Comparison of ENCODE assay signal across 9 cellular contexts in genomic region chr9:37984672-37985611, GRCh38.
A peak's percentile ranks its signal among the peaks of the same experiment; 100 is the strongest.
DNase-seq lines count a peak whose midpoint lies in the region; ATAC-seq lines count a peak whose summit lies in the region.
"Had no signal": no experiment of that assay in that cellular context is flagged by ENCODE, and none has a peak within 500 bp of the region (broad histone marks: within the 10 kb centered on the region; RNA-seq: fewer than 3 reads in every experiment).

No MANE protein-coding gene starts in this region.

- ATAC-seq in HG03442 (IDR thresholded peaks at IDR 0.05; ENCODE audit: unreplicated experiment): no peak

- peaks cover 5% of the 10 kb centered on the region for H3K79me2 ChIP-seq in trophoblast cell (ENCODE audit: control insufficient read depth, insufficient read depth, low read length, poor library complexity)

- H3K9me3 ChIP-seq in HUES6 (ENCODE audit: control insufficient read depth, insufficient read depth, low read depth, low read length) (no peaks in the 10 kb centered on the region), trophoblast cell (ENCODE audit: insufficient read depth, low read depth, low read length) (no peaks in the 10 kb centered on the region)
- H3K9me3 ChIP-seq: Peyer's patch had no signal

- no peak overlapping the region for H4K12ac ChIP-seq in trophoblast cell (ENCODE audit: low read depth, low read length)

- no peak overlapping the region for H4K8ac ChIP-seq in trophoblast cell (ENCODE audit: low read depth, low read length)

- H2BK12ac ChIP-seq in trophoblast cell (ENCODE audit: low read length): no peak overlapping the region

- no peak overlapping the region for H2AFZ ChIP-seq in trophoblast cell (ENCODE audit: insufficient read depth, low read length, poor library complexity)

- H3K4me2 ChIP-seq in trophoblast cell (ENCODE audit: low read length): no peak overlapping the region

- no peak overlapping the region for H3K27ac ChIP-seq in HUES6 (ENCODE audit: low read depth, low read length)
- H3K27ac ChIP-seq in epithelial cell of prostate: peak overlapping the region; percentile 10
- peak overlapping the region; percentile 7 for H3K27ac ChIP-seq in trophoblast cell (ENCODE audit: low read depth, low read length)

- H3K27me3 ChIP-seq in HUES6 (ENCODE audit: control insufficient read depth, insufficient read depth, low read length): no peaks in the 10 kb centered on the region
- no peaks in the 10 kb centered on the region for H3K27me3 ChIP-seq in trophoblast cell (ENCODE audit: insufficient read depth, low read length)
- H3K27me3 ChIP-seq: Peyer's patch had no signal

- H3K14ac ChIP-seq in trophoblast cell (ENCODE audit: low read length): no peak overlapping the region

- no CpG with 5 or more reads among the region's 26 CpGs for WGBS in trophoblast cell (ENCODE audit: extremely low coverage, insufficient coverage, insufficient read length)

- peak; percentile 48 to 68 for DNase-seq in NOMO-1 (lab: John Stamatoyannopoulos, UW; ENCODE audit: unreplicated experiment in 2 of 2)
- DNase-seq in epithelial cell of prostate (ENCODE audit: low read depth, low spot score): no peak
- DNase-seq in trophoblast cell: no peak
- no peak for DNase-seq in globus pallidus (ENCODE audit: low spot score)
- DNase-seq in stimulated activated CD4-positive, alpha-beta T cell treated with anti-CD3 and anti-CD28 coated beads, Interleukin-12 subunit alpha, Interleukin-12 subunit beta, amount 100 ng/mL, for 4 hours: no peak
- DNase-seq in stimulated activated CD4-positive, alpha-beta T cell treated with anti-CD3 and anti-CD28 coated beads, Interleukin-4, amount 100 ng/mL, for 4 hours: no peak
- DNase-seq: Peyer's patch had no signal

- H3K36me3 ChIP-seq in HUES6 (ENCODE audit: control insufficient read depth, insufficient read depth, low read length): no peaks in the 10 kb centered on the region
- peaks cover 9 to 13% of the 10 kb centered on the region in 2 experiments for H3K36me3 ChIP-seq in trophoblast cell (ENCODE audit: control insufficient read depth in 1 of 2, insufficient read depth in 2 of 2, low read length in 2 of 2)
- H3K36me3 ChIP-seq: Peyer's patch had no signal

- no peak overlapping the region for H3K23ac ChIP-seq in trophoblast cell (ENCODE audit: low read length)

- H3K4ac ChIP-seq in trophoblast cell (ENCODE audit: low read depth, low read length): peak overlapping the region; percentile 3

- no peak overlapping the region for H2BK120ac ChIP-seq in trophoblast cell (ENCODE audit: insufficient read depth, low read length, poor library complexity)

- H3K4me1 ChIP-seq in HUES6 (ENCODE audit: control insufficient read depth, insufficient read depth, low read length) (peaks cover 6% of the 10 kb centered on the region; the same call in 1 of the 2 replicates), trophoblast cell (ENCODE audit: control insufficient read depth in 1 of 2, insufficient read depth in 2 of 2, low read length in 2 of 2) (peaks cover 27 to 33% of the 10 kb centered on the region in 2 experiments)

- peaks cover 7% of the 10 kb centered on the region for H3K79me1 ChIP-seq in trophoblast cell (ENCODE audit: low read length)

- H3K4me3 ChIP-seq in HUES6 (ENCODE audit: low read depth, low read length) (no peak overlapping the region), trophoblast cell (ENCODE audit: low read depth, low read length) (peak overlapping the region; percentile 13)
- H3K4me3 ChIP-seq: Peyer's patch had no signal

- H3K18ac ChIP-seq in trophoblast cell (ENCODE audit: low read length): peak overlapping the region; percentile 3

- H4K91ac ChIP-seq in trophoblast cell (ENCODE audit: low read depth, low read length): no peak overlapping the region

- H2BK5ac ChIP-seq in trophoblast cell (ENCODE audit: low read depth, low read length, poor library complexity): no peak overlapping the region

- H3K9ac ChIP-seq in HUES6 (ENCODE audit: low read length): peak overlapping the region; percentile 28
- no peak overlapping the region for H3K9ac ChIP-seq in trophoblast cell (ENCODE audit: low read length)

- no peak overlapping the region for H2AK5ac ChIP-seq in trophoblast cell (ENCODE audit: low read length)

Comparison
In these comparisons a context has a peak if more than half of its experiments do, and no peak if none do; other contexts are left out.
1. DNase-seq: peak in NOMO-1 (2 of 2); none in epithelial cell of prostate (single experiment), trophoblast cell (0 of 2), globus pallidus (single experiment), stimulated activated CD4-positive, alpha-beta T cell treated with anti-CD3 and anti-CD28 coated beads, Interleukin-12 subunit alpha, Interleukin-12 subunit beta, amount 100 ng/mL, for 4 hours (single experiment) and stimulated activated CD4-positive, alpha-beta T cell treated with anti-CD3 and anti-CD28 coated beads, Interleukin-4, amount 100 ng/mL, for 4 hours (0 of 2).